In the genomic region with DNA sequence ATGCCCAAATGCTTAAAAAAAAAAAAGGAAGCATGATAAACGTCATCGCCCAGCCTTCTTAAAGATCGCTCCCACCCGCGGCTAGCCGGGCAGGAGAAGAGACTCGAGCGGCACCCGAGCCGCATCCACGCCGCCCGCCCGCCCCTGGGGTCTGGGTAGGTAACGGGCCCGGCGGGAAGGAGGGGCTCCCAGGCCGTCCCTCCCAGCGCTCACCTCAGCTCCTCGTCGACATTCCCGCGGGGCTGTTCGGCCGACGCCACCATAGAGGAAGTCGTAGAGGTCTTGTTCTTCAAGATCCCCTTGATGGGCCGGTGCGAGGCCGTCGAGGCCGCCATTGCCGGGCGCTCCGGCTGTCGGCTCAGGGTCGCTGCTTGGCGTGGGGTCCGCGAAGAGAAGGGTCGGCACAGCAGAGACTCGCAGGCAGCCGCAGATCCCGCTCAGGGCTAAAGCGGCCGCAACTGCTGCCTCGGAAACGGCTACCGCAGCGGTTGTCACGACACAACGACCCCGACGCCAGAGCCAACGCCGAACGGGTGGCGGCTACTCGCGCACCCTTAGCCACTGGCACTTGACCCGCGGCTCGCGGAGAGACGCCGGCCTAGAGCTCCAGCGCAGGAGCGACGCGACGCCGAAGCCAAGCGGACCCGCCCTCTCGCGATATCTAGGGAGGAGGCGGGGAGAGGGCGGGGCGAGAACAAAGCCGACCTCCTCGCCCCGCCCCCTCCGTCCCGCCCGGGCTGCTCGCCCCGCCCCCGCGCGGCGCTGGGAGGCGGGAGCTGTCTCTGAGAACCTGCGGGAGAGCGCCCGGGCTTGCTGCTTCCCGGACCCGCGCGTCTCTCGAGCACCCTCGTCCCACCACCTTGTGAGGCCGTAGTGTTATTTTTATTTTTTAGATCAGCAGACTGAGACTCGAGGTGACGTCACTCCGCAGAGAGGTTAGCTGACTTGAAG, we compare ENCODE assay signal across 8 cellular contexts. TPM values are rescaled to one million over a fixed set of nuclear protein-coding genes. Genes with fewer than 3 reads are reported as not detected.
A peak's percentile ranks its signal among the peaks of the same experiment; 100 is the strongest.
DNase-seq lines count a peak whose midpoint lies in the region; TF ChIP-seq lines count a peak whose summit lies in the region.

Gene PPP1R2, minus strand, starts transcription at position 635 of the 951 bp plus-strand sequence. Its CDS starts 300 bp downstream, at position 335.

- H3K27ac ChIP-seq in SK-N-SH (ENCODE audit: low read depth in 2 of 2, low read length in 1 of 2) (peak within 1 kb of the TSS; percentile 68 to 78), suprapubic skin (peak within 1 kb of the TSS; percentile 94)

- no peak for TF ChIP-seq RAD21 in SK-N-SH (IDR thresholded peaks at IDR 0.05; ENCODE audit: low read length)

- H3K4me3 ChIP-seq in HFF-Myc (replicated peaks; ENCODE audit: low read depth, low read length), result peak within 1 kb of the TSS; percentile 71
- H3K4me3 ChIP-seq in SK-N-SH (ENCODE audit: low read depth in 2 of 2, low read length in 1 of 2), result peak within 1 kb of the TSS; percentile 89 to 94
- H3K4me3 ChIP-seq in suprapubic skin, result peak within 1 kb of the TSS; percentile 97

- TF ChIP-seq EP300 in SK-N-SH (IDR thresholded peaks at IDR 0.05; ENCODE audit: borderline replicate concordance in 1 of 2, low read depth in 1 of 2, low read length in 1 of 2) (no peak), suprapubic skin (IDR thresholded peaks at IDR 0.05) (no peak)

- DNase-seq in GM04503 (ENCODE audit: low read depth) (peak; percentile 38), HFF-Myc (ENCODE audit: extremely low read depth, low read depth) (peak; percentile 36), NAMALWA (ENCODE audit: low spot score) (peak; percentile 95), SK-N-SH (peak; percentile 98), germinal center (ENCODE audit: low spot score) (peak; percentile 96), occipital lobe (lab: John Stamatoyannopoulos, UW) (peak; percentile 88), suprapubic skin (ENCODE audit: low spot score in 2 of 2) (peak; percentile 94 to 96)
- DNase-seq in activated naive CD4-positive, alpha-beta T cell treated with anti-CD3 and anti-CD28 coated beads, Interleukin-2, amount 50 U/mL, for 16 hours, result peak; percentile 90

- H2AFZ ChIP-seq in SK-N-SH (ENCODE audit: low read depth), result peak within 1 kb of the TSS; percentile 94

- H3K36me3 ChIP-seq in SK-N-SH (replicated peaks in 1 of 2; ENCODE audit: control insufficient read depth in 1 of 2, insufficient read depth in 2 of 2, low read length in 1 of 2), result no peaks in the 10 kb centered on the region
- no peaks in the 10 kb centered on the region for H3K36me3 ChIP-seq in suprapubic skin

- H3K4me2 ChIP-seq in SK-N-SH, result peak within 1 kb of the TSS; percentile 86

- peak; percentile 69 to 94 for TF ChIP-seq POLR2A in suprapubic skin (IDR thresholded peaks at IDR 0.05)

- H3K9me3 ChIP-seq in SK-N-SH (no peaks in the 10 kb centered on the region), suprapubic skin (no peaks in the 10 kb centered on the region)

- H3K9ac ChIP-seq in SK-N-SH, result peak within 1 kb of the TSS; percentile 89

- no peaks in the 10 kb centered on the region for H3K9me2 ChIP-seq in SK-N-SH

- peaks cover 48% of the 10 kb centered on the region for H3K79me2 ChIP-seq in SK-N-SH (ENCODE audit: insufficient read depth)

- H3K27me3 ChIP-seq in SK-N-SH (ENCODE audit: insufficient read depth), result no peaks in the 10 kb centered on the region
- no peaks in the 10 kb centered on the region for H3K27me3 ChIP-seq in suprapubic skin

- 2% methylated on average over 47 of the region's 105 CpGs for WGBS in SK-N-SH (ENCODE audit: low lambda C conversion rate)
- 0% methylated on average over 23 of the region's 105 CpGs for WGBS in suprapubic skin

- H4K20me1 ChIP-seq in SK-N-SH (ENCODE audit: insufficient read depth), result peaks cover 32% of the 10 kb centered on the region

- TF ChIP-seq CTCF in HFF-Myc (IDR thresholded peaks at IDR 0.05; ENCODE audit: low read depth, low read length, missing control alignments) (no peak), SK-N-SH (IDR thresholded peaks at IDR 0.05) (no peak), suprapubic skin (IDR thresholded peaks at IDR 0.05) (no peak)

- H3K4me1 ChIP-seq in SK-N-SH (ENCODE audit: control insufficient read depth in 1 of 2, insufficient read depth in 2 of 2, low read depth in 1 of 2, low read length in 1 of 2) (peaks cover 23 to 24% of the 10 kb centered on the region in 2 experiments), suprapubic skin (peaks cover 65% of the 10 kb centered on the region)

- POLR2A ChIA-PET in SK-N-SH (lab: Yijun Ruan, JAX), result interaction anchor here (0.9 to 1.7 kb wide), 3 partner anchors 100 to 272 kb away, joined by 3 to 10 read pairs (median 3); partner anchors contain the start of genes ACAP2 and XXYLT1

- H3F3A ChIP-seq in SK-N-SH (replicated peaks; ENCODE audit: insufficient read depth), result peaks cover 15% of the 10 kb centered on the region

- CTCF ChIA-PET in SK-N-SH (lab: Yijun Ruan, JAX), result interaction anchor here (0.6 to 3.0 kb wide), 7 partner anchors 16 to 871 kb away, joined by 3 to 20 read pairs (median 5); partner anchors contain the start of genes LSG1 and XXYLT1

TF ChIP-seq in SK-N-SH, 30 proteins besides CTCF, POLR2A, EP300 and RAD21 (continues in another document):
- TF ChIP-seq RXRA (IDR thresholded peaks at IDR 0.05; ENCODE audit: borderline replicate concordance, low read depth) (no peak), SIN3A (IDR thresholded peaks at IDR 0.05; ENCODE audit: borderline replicate concordance, low read depth, low read length) (0 out of 2 replicates have a peak, but pooled peaks have one; percentile 62), NRF1 (IDR thresholded peaks at IDR 0.05; ENCODE audit: low read depth, low read length) (peak; percentile 29; the same call in 1 of the 2 replicates), POLR2AphosphoS5 (IDR thresholded peaks at IDR 0.05; ENCODE audit: low read depth, low read length) (peak; percentile 95), ELF1 (IDR thresholded peaks at IDR 0.05) (no peak), CHD2 (IDR thresholded peaks at IDR 0.05; ENCODE audit: low read length, partially characterized antibody) (peak; percentile 99), SMC3 (IDR thresholded peaks at IDR 0.05; ENCODE audit: low read depth, low read length) (no peak), MXI1 (IDR thresholded peaks at IDR 0.05; ENCODE audit: low read depth, low read length) (peak; percentile 64), MEF2A (IDR thresholded peaks at IDR 0.05; ENCODE audit: borderline replicate concordance, low read depth) (no peak), TAF1 (IDR thresholded peaks at IDR 0.05; ENCODE audit: borderline replicate concordance, low read depth, low read length) (peak; percentile 88), GABPA (IDR thresholded peaks at IDR 0.05; ENCODE audit: low read depth) (no peak), TEAD4 (IDR thresholded peaks at IDR 0.05; ENCODE audit: borderline replicate concordance, insufficient read depth) (no peak), FOXM1 (IDR thresholded peaks at IDR 0.05; ENCODE audit: low read depth) (no peak), JUND (IDR thresholded peaks at IDR 0.05) (no peak), FOXJ3 (CRISPR knock-in tag; IDR thresholded peaks at IDR 0.05) (no peak), TCF12 (IDR thresholded peaks at IDR 0.05) (no peak)
- TF ChIP-seq, protein P1, sequence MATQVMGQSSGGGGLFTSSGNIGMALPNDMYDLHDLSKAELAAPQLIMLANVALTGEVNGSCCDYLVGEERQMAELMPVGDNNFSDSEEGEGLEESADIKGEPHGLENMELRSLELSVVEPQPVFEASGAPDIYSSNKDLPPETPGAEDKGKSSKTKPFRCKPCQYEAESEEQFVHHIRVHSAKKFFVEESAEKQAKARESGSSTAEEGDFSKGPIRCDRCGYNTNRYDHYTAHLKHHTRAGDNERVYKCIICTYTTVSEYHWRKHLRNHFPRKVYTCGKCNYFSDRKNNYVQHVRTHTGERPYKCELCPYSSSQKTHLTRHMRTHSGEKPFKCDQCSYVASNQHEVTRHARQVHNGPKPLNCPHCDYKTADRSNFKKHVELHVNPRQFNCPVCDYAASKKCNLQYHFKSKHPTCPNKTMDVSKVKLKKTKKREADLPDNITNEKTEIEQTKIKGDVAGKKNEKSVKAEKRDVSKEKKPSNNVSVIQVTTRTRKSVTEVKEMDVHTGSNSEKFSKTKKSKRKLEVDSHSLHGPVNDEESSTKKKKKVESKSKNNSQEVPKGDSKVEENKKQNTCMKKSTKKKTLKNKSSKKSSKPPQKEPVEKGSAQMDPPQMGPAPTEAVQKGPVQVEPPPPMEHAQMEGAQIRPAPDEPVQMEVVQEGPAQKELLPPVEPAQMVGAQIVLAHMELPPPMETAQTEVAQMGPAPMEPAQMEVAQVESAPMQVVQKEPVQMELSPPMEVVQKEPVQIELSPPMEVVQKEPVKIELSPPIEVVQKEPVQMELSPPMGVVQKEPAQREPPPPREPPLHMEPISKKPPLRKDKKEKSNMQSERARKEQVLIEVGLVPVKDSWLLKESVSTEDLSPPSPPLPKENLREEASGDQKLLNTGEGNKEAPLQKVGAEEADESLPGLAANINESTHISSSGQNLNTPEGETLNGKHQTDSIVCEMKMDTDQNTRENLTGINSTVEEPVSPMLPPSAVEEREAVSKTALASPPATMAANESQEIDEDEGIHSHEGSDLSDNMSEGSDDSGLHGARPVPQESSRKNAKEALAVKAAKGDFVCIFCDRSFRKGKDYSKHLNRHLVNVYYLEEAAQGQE (IDR thresholded peaks at IDR 0.05; ENCODE audit: low read depth, low read length), result peak; percentile 40; the same call in 1 of the 2 replicates
- TF ChIP-seq, protein P2, sequence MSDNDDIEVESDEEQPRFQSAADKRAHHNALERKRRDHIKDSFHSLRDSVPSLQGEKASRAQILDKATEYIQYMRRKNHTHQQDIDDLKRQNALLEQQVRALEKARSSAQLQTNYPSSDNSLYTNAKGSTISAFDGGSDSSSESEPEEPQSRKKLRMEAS (IDR thresholded peaks at IDR 0.05; ENCODE audit: low read depth), result peak; percentile 17; the same call in 1 of the 2 replicates
- TF ChIP-seq, protein P3, sequence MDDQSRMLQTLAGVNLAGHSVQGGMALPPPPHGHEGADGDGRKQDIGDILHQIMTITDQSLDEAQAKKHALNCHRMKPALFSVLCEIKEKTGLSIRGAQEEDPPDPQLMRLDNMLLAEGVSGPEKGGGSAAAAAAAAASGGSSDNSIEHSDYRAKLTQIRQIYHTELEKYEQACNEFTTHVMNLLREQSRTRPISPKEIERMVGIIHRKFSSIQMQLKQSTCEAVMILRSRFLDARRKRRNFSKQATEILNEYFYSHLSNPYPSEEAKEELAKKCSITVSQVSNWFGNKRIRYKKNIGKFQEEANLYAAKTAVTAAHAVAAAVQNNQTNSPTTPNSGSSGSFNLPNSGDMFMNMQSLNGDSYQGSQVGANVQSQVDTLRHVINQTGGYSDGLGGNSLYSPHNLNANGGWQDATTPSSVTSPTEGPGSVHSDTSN (IDR thresholded peaks at IDR 0.05), result no peak

RNA-seq across cellular contexts. Expression of gene PPP1R2, which starts in this region (rescaled TPM):
- 6.9 and 8.1 TPM in 2 replicates for polyA plus RNA-seq in SK-N-SH (2012; rRNA removed)
- polyA plus RNA-seq in SK-N-SH (2012; cell fraction: cytosol; rRNA removed), result 8.5 and 11.4 TPM in 2 replicates
- polyA plus RNA-seq in SK-N-SH (2012; cell fraction: nucleus; rRNA removed), result 8.0 and 9.9 TPM in 2 replicates
- total RNA-seq in occipital lobe, result 92.3 TPM
- 10 to 100 TPM; 61.7 to 96.0 (median 71.4) TPM for total RNA-seq in suprapubic skin

Comparison
In these comparisons a context has a peak if more than half of its experiments do, and no peak if none do; other contexts are left out.
1. Peak in every context shown above with its lines: DNase-seq, H3K4me3 ChIP-seq and H3K27ac ChIP-seq.
2. DNase-seq: peak in every context shown above with its lines; median percentile 98 in SK-N-SH; 96 in germinal center; 95 in NAMALWA; 95 in suprapubic skin; 90 in activated naive CD4-positive, alpha-beta T cell treated with anti-CD3 and anti-CD28 coated beads, Interleukin-2, amount 50 U/mL, for 16 hours; 88 in occipital lobe; 38 in GM04503; 36 in HFF-Myc.